In the genomic region with DNA sequence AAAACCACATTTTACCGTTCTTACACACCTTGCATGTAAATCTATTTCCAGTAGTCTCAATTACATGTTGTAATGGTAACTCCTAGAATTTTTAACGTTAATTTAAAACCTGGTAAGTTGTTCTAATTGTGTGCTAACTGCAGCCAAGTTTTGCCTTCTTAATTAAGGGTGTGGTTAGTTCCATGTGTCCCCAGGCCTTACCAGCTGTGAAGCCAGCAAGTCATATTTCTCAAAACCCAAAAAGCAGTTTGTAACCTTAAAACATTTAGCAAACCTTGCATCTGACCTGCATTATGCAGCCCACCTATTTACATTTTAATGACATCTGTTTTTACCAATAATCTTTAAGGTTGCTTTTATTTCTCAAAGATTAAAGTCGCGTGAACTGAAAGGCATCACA, we compare ENCODE assay signal across 21 cellular contexts. TPM values are rescaled to one million over a fixed set of nuclear protein-coding genes. Genes with fewer than 3 reads are reported as not detected.
DNase-seq lines count a peak whose midpoint lies in the region; ATAC-seq, FAIRE-seq and TF ChIP-seq lines count a peak whose summit lies in the region.
"Had no signal": no experiment of that assay in that cellular context is flagged by ENCODE, and none has a peak within 500 bp of the region (broad histone marks: within the 10 kb centered on the region; RNA-seq: fewer than 3 reads in every experiment).

No MANE protein-coding gene starts in this region.

- TF ChIP-seq EP300 in K562 (IDR thresholded peaks at IDR 0.05; ENCODE audit: low read length) = no peak

- no peaks in the 10 kb centered on the region for H3K9me1 ChIP-seq in K562 (ENCODE audit: control insufficient read depth, insufficient read depth, low read length)

- H3K27ac ChIP-seq in breast epithelium (peak overlapping the region in 1 of 2 donors; percentile 55), K562 (ENCODE audit: extremely low read depth, low read depth, low read length) (peak overlapping the region; percentile 86; the same call in 2 of the 3 replicates), iPS-20b (ENCODE audit: low read length) (no peak overlapping the region)
- H3K27ac ChIP-seq: BLaER1 treated with 17β-estradiol and CSF1 and Interleukin-3, amounts not matched to agents 10 nM and 100 nM; stomach had no signal

- H3K4me1 ChIP-seq in breast epithelium (no peaks in the 10 kb centered on the region), K562 (replicated peaks in 1 of 2; ENCODE audit: control insufficient read depth in 2 of 2, insufficient read depth in 2 of 2, low read length in 2 of 2) (peaks cover 0 to 3% of the 10 kb centered on the region in 2 experiments; a peak in 1 of 5 replicates), iPS-20b (ENCODE audit: insufficient read depth, low read length) (peaks cover 4% of the 10 kb centered on the region; the same call in 1 of the 2 replicates)
- H3K4me1 ChIP-seq: BLaER1 treated with 17β-estradiol and CSF1 and Interleukin-3, amounts not matched to agents 10 nM and 100 nM had no signal

- H3K4me2 ChIP-seq in K562 (ENCODE audit: insufficient read depth, low read length) = peak overlapping the region; percentile 92
- H3K4me2 ChIP-seq: BLaER1 treated with 17β-estradiol and CSF1 and Interleukin-3, amounts not matched to agents 10 nM and 100 nM had no signal

- H4K20me1 ChIP-seq in K562 (replicated peaks; ENCODE audit: control insufficient read depth, insufficient read depth, low read length) = no peaks in the 10 kb centered on the region
- H4K20me1 ChIP-seq: BLaER1 treated with 17β-estradiol and CSF1 and Interleukin-3, amounts not matched to agents 10 nM and 100 nM had no signal

- H3K9me3 Mint-ChIP-seq in MCF 10A (ENCODE audit: unreplicated experiment) = peaks cover 17% of the 10 kb centered on the region

- TF ChIP-seq CTCF in MCF 10A (IDR thresholded peaks at IDR 0.05; ENCODE audit: unreplicated experiment) = no peak
- TF ChIP-seq CTCF in breast epithelium (IDR thresholded peaks at IDR 0.05) = no peak
- TF ChIP-seq CTCF in K562 (IDR thresholded peaks at IDR 0.05 in 2 of 3, conservative IDR thresholded peaks at IDR 0.05 in 1 of 3; ENCODE audit: insufficient read depth in 2 of 3, low read depth in 1 of 3, low read length in 3 of 3) = no peak

- peak; percentile 35 for FAIRE-seq in K562 (lab: Jason Lieb, UNC)
- FAIRE-seq: D721Med had no signal

- H3K36me3 ChIP-seq in breast epithelium = no peaks in the 10 kb centered on the region
- H3K36me3 ChIP-seq in K562 (ENCODE audit: control insufficient read depth, insufficient read depth, low read length) = peaks cover 24% of the 10 kb centered on the region
- no peaks in the 10 kb centered on the region for H3K36me3 ChIP-seq in iPS-20b (ENCODE audit: insufficient read depth, low read depth, low read length)
- H3K36me3 ChIP-seq: BLaER1 treated with 17β-estradiol and CSF1 and Interleukin-3, amounts not matched to agents 10 nM and 100 nM; stomach had no signal

- CTCF ChIA-PET in MCF 10A (lab: Yijun Ruan, JAX) = interaction anchor here (0.5 to 0.6 kb wide), 2 partner anchors 479 to 1053 kb away, joined by 4 to 5 read pairs; no protein-coding TSS in a partner anchor
- CTCF ChIA-PET in K562 (lab: Yijun Ruan, JAX; ENCODE audit: low intra/inter-chr PET ratio) = no interaction called here

- in situ Hi-C loops in K562 (cut with MboI) = no loop called here

- no peaks in the 10 kb centered on the region for H3K9me3 ChIP-seq in breast epithelium
- peaks cover 11% of the 10 kb centered on the region for H3K9me3 ChIP-seq in K562 (replicated peaks; ENCODE audit: control insufficient read depth, insufficient read depth, low read depth, low read length)
- no peaks in the 10 kb centered on the region for H3K9me3 ChIP-seq in iPS-20b (ENCODE audit: insufficient read depth, low read depth, low read length)

- TF ChIP-seq POLR2A in breast epithelium (IDR thresholded peaks at IDR 0.05) (no peak), K562 (conservative IDR thresholded peaks at IDR 0.05) (no peak)

- no peak for DNase-seq in MCF 10A (ENCODE audit: unreplicated experiment)
- DNase-seq in breast epithelium (ENCODE audit: low spot score in 2 of 2) = no peak
- DNase-seq in K562 (ENCODE audit: extremely low read depth in 1 of 4, low spot score in 3 of 4) = peak in 1 of 4 experiments; percentile 22
- DNase-seq in NCI-H524 treated with DMSO at 0.1 percent for 48 hours (lab: John Stamatoyannopoulos, UW) = no peak
- no peak for DNase-seq in GOT3 (lab: John Stamatoyannopoulos, UW)
- DNase-seq: activated CD8-positive, alpha-beta memory T cell treated with anti-CD3 and anti-CD28 coated beads for 24 hours; activated naive CD4-positive, alpha-beta T cell treated with anti-CD3 and anti-CD28 coated beads, Interleukin-2, amount 10 ng/mL, durations not matched to agents 7 days and 5 days; activated T-cell treated with anti-CD3 and anti-CD28 coated beads, Interleukin-2, amount 50 U/mL, for 48 hours; aorta; cerebellar nuclear complex; effector memory CD4-positive, alpha-beta T cell; immature natural killer cell; left ventricle myocardium superior; NCI-H2107; stimulated activated CD4-positive, alpha-beta T cell treated with anti-CD3 and anti-CD28 coated beads, Interleukin-12 subunit alpha, Interleukin-12 subunit beta, amount 100 ng/mL, for 4 hours; stomach had no signal

- H3K36me3 Mint-ChIP-seq in MCF 10A (ENCODE audit: insufficient read depth, unreplicated experiment) = no peaks in the 10 kb centered on the region
- H3K36me3 Mint-ChIP-seq: activated naive CD4-positive, alpha-beta T cell treated with anti-CD3 and anti-CD28 coated beads, Interleukin-2, amount 10 ng/mL, durations not matched to agents 7 days and 5 days had no signal

- peak overlapping the region; percentile 83 for H3K27ac Mint-ChIP-seq in MCF 10A (ENCODE audit: low read depth, unreplicated experiment)
- H3K27ac Mint-ChIP-seq: activated naive CD4-positive, alpha-beta T cell treated with anti-CD3 and anti-CD28 coated beads, Interleukin-2, amount 10 ng/mL, durations not matched to agents 7 days and 5 days; immature natural killer cell had no signal

- no TSS peak for BruUV-seq in MCF 10A (replicated peaks; lab: Mats Ljungman, UMichigan)
- BruUV-seq in K562 (replicated peaks; lab: Mats Ljungman, UMichigan) = no TSS peak

- H3K4me3 Mint-ChIP-seq in MCF 10A (ENCODE audit: unreplicated experiment) = peak overlapping the region; percentile 48
- H3K4me3 Mint-ChIP-seq: activated naive CD4-positive, alpha-beta T cell treated with anti-CD3 and anti-CD28 coated beads, Interleukin-2, amount 10 ng/mL, durations not matched to agents 7 days and 5 days had no signal

- peaks cover 30% of the 10 kb centered on the region for H3K79me2 ChIP-seq in K562 (ENCODE audit: control insufficient read depth, insufficient read depth, low read length)

- ATAC-seq in K562 (no peak), HG03135 (IDR thresholded peaks at IDR 0.05; ENCODE audit: unreplicated experiment) (no peak), HG03280 (IDR thresholded peaks at IDR 0.05; ENCODE audit: unreplicated experiment) (no peak)
- ATAC-seq: left ventricle myocardium superior had no signal

- H3K4me3 ChIP-seq in breast epithelium = no peak overlapping the region
- peak overlapping the region; percentile 61 for H3K4me3 ChIP-seq in K562
- H3K4me3 ChIP-seq in iPS-20b (ENCODE audit: low read length) = peak overlapping the region; percentile 6; the same call in 1 of the 2 replicates
- H3K4me3 ChIP-seq: BLaER1 treated with 17β-estradiol and CSF1 and Interleukin-3, amounts not matched to agents 10 nM and 100 nM; stomach had no signal

- POLR2A ChIA-PET in MCF 10A (lab: Yijun Ruan, JAX) = interaction anchor here (0.8 to 7.8 kb wide), 7 partner anchors 9 to 73 kb away, joined by 3 to 69 read pairs (median 4); partner anchors contain the start of genes SCARB2 and STBD1
- POLR2A ChIA-PET in K562 (lab: Yijun Ruan, JAX) = interaction anchor here (0.7 to 1.3 kb wide), 2 partner anchors 13 to 20 kb away, joined by 3 to 4 read pairs; partner anchors contain the start of gene SCARB2

- H2AFZ ChIP-seq in K562 (ENCODE audit: low read depth, low read length) = peak overlapping the region; percentile 97

- peak overlapping the region in 1 of 2 experiments; percentile 81; a peak in 2 of 4 replicates for H3K9ac ChIP-seq in K562 (ENCODE audit: insufficient read depth in 1 of 2, low read depth in 2 of 2, low read length in 2 of 2)
- H3K9ac ChIP-seq in iPS-20b (ENCODE audit: low read depth, low read length) = no peak overlapping the region
- H3K9ac ChIP-seq: BLaER1 treated with 17β-estradiol and CSF1 and Interleukin-3, amounts not matched to agents 10 nM and 100 nM had no signal

- H3K27me3 Mint-ChIP-seq in MCF 10A (ENCODE audit: insufficient read depth, unreplicated experiment) = no peaks in the 10 kb centered on the region

- TF ChIP-seq RAD21 in K562 (CRISPR knock-in tag; conservative IDR thresholded peaks at IDR 0.05 in 1 of 2, IDR thresholded peaks at IDR 0.05 in 1 of 2) = no peak

- H3K27me3 ChIP-seq in breast epithelium (no peaks in the 10 kb centered on the region), K562 (ENCODE audit: control insufficient read depth in 2 of 2, insufficient read depth in 2 of 2, low read length in 2 of 2) (no peaks in the 10 kb centered on the region), iPS-20b (ENCODE audit: insufficient read depth, low read length) (no peaks in the 10 kb centered on the region)
- H3K27me3 ChIP-seq: BLaER1 treated with 17β-estradiol and CSF1 and Interleukin-3, amounts not matched to agents 10 nM and 100 nM; stomach had no signal

- peaks cover 46% of the 10 kb centered on the region for H3K4me1 Mint-ChIP-seq in MCF 10A (ENCODE audit: insufficient read depth, unreplicated experiment)
- H3K4me1 Mint-ChIP-seq: activated naive CD4-positive, alpha-beta T cell treated with anti-CD3 and anti-CD28 coated beads, Interleukin-2, amount 10 ng/mL, durations not matched to agents 7 days and 5 days; immature natural killer cell had no signal

- intact Hi-C loops in MCF 10A (cut with micrococcal nuclease) (no loop called here), breast epithelium (cut with DNase I; ENCODE audit: low total_unique reads) (no loop called here), K562 (cut with micrococcal nuclease) (loop anchor here (2.0 kb wide), 1 partner anchor 18 kb away; no protein-coding TSS in a partner anchor)

- WGBS in K562 (ENCODE audit: insufficient coverage, low coverage, missing lambda C conversion rate) = 10% methylated on average over 4 of the region's 4 CpGs

RNA-seq across cellular contexts. Expression of gene FAM47E, which starts 18.4 kb away (rescaled TPM):
- total RNA-seq in MCF 10A (2022) (1.0 TPM in 2 replicates), breast epithelium (10 to 100 TPM in 1 of 3 donors, 1 to 10 TPM in 2; 6.1 to 17.9 (median 9.5) TPM), K562 (2014; rRNA removed) (3.6 and 3.7 TPM in 2 replicates), K562 (2014; rRNA removed; fragmentation: Illumina TruSeq; extraction: Trizol) (6.4 and 7.4 TPM in 2 replicates), K562 (2015; rRNA removed; fragmentation: Illumina TruSeq; extraction: Trizol) (12.0 and 15.6 TPM in 2 replicates), K562 (2021) (3.7 and 4.8 TPM in 2 replicates)
- 1.3 and 1.8 TPM in 2 replicates for total RNA-seq in K562 (2011; cell fraction: chromatin; rRNA removed; ENCODE audit: low replicate concordance)
- 0.50 and 0.66 TPM in 2 replicates for total RNA-seq in K562 (2011; cell fraction: nucleolus; rRNA removed)
- total RNA-seq in K562 (2011; cell fraction: nucleoplasm; rRNA removed) = 1.5 and 5.1 TPM in 2 replicates
- polyA plus RNA-seq in K562 (2011; rRNA removed) (0.38 and 4.8 TPM in 2 replicates), K562 (2014; fragmentation: Illumina TruSeq; extraction: Trizol) (5.5 and 6.9 TPM in 2 replicates), K562 (2014; fragmentation: Nextera tagmentation; extraction: Ambion mirVana) (10 to 100 TPM; 11.8 to 12.4 TPM), K562 (2014; rRNA removed) (5.0 and 5.9 TPM in 2 replicates)
- polyA plus RNA-seq in K562 (2011; cell fraction: cytosol; rRNA removed) = 1.2 TPM in 1 of 2 replicates, not detected in the other
- polyA plus RNA-seq in K562 (2011; cell fraction: nucleus; rRNA removed) = 0.07 and 1.3 TPM in 2 replicates
- 15.5 and 15.6 TPM in 2 replicates for polyA plus RNA-seq in K562 (2012)
- polyA minus RNA-seq in K562 (2011; rRNA and poly(A)+ RNA removed) = 0.27 and 3.5 TPM in 2 replicates
- 1.0 TPM in 1 of 2 replicates, not detected in the other for polyA minus RNA-seq in K562 (2011; cell fraction: cytosol; rRNA and poly(A)+ RNA removed)
- 0.56 and 0.81 TPM in 2 replicates for polyA minus RNA-seq in K562 (2011; cell fraction: nucleus; rRNA and poly(A)+ RNA removed)
- polyA plus RNA-seq: immature natural killer cell had no signal

RNA-seq across cellular contexts. Expression of gene SCARB2, which starts 19.5 kb away (rescaled TPM):
- total RNA-seq in MCF 10A (2022) (67.2 and 71.4 TPM in 2 replicates), breast epithelium (100 to 1,000 TPM; 148 to 231 (median 160) TPM), K562 (2014; rRNA removed) (17.8 and 17.9 TPM in 2 replicates), K562 (2014; rRNA removed; fragmentation: Illumina TruSeq; extraction: Trizol) (19.3 and 20.0 TPM in 2 replicates), K562 (2015; rRNA removed; fragmentation: Illumina TruSeq; extraction: Trizol) (25.8 TPM in 2 replicates), K562 (2021) (16.6 and 18.4 TPM in 2 replicates)
- 31.3 and 49.9 TPM in 2 replicates for total RNA-seq in K562 (2011; cell fraction: chromatin; rRNA removed; ENCODE audit: low replicate concordance)
- 18.7 and 26.6 TPM in 2 replicates for total RNA-seq in K562 (2011; cell fraction: nucleolus; rRNA removed)
- 35.0 and 62.6 TPM in 2 replicates for total RNA-seq in K562 (2011; cell fraction: nucleoplasm; rRNA removed)
- polyA plus RNA-seq in K562 (2011; rRNA removed) (17.3 and 21.0 TPM in 2 replicates), K562 (2014; fragmentation: Illumina TruSeq; extraction: Trizol) (16.9 and 18.9 TPM in 2 replicates), K562 (2014; fragmentation: Nextera tagmentation; extraction: Ambion mirVana) (1 to 10 TPM; 6.1 to 8.8 TPM), K562 (2014; rRNA removed) (10.1 and 14.9 TPM in 2 replicates)
- polyA plus RNA-seq in K562 (2011; cell fraction: cytosol; rRNA removed) = 5.9 and 9.0 TPM in 2 replicates
- polyA plus RNA-seq in K562 (2011; cell fraction: nucleus; rRNA removed) = 10.3 and 14.5 TPM in 2 replicates
- polyA plus RNA-seq in K562 (2012) = 14.0 and 25.8 TPM in 2 replicates
- polyA minus RNA-seq in K562 (2011; rRNA and poly(A)+ RNA removed) = 47.7 and 52.6 TPM in 2 replicates
- polyA minus RNA-seq in K562 (2011; cell fraction: cytosol; rRNA and poly(A)+ RNA removed) = 10.3 and 19.3 TPM in 2 replicates
- 16.0 and 24.0 TPM in 2 replicates for polyA minus RNA-seq in K562 (2011; cell fraction: nucleus; rRNA and poly(A)+ RNA removed)

Comparison
In these comparisons a context has a peak if more than half of its experiments do, and no peak if none do; other contexts are left out.
1. H3K4me3 ChIP-seq: peak in K562 (single experiment) and iPS-20b (single experiment); none in breast epithelium (0 of 3).